Comparison of ENCODE assay signal across 11 cellular contexts in the genomic region with DNA sequence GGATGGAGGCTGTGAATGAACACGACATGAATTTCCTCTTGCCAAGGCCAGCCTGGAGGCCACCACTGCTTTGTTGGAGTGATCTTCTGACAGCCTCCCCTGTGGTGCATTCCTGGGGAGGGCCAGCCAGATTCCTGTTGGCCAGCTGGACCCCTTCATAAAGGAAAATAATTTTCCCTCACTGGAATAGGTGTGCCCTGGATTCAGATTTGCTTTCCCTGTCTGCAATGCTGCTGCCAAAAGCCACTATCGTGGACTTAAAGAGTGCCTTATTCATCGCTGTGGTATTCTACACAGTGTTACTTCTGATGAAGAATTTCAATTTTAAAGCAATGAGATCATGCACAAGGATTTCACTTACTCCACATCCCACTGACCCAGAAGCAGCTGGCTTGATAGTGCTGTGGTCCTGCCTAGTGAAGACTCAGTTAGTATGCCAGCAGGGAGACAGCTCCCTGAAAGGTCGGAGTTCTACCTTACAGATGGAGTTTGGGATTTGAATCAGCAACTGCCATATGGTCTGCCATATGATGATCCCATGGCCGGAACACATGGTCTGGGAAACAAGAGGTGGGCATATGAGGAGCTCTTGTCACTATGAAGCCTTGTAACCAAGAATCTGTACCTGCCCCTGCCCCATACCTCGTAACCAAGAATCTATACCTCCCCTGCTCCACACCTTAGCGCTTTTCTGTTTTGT.
DNase-seq lines count a peak whose midpoint lies in the region; ATAC-seq, FAIRE-seq and TF ChIP-seq lines count a peak whose summit lies in the region.
"Had no signal": no experiment of that assay in that cellular context is flagged by ENCODE, and none has a peak within 500 bp of the region (broad histone marks: within the 10 kb centered on the region; RNA-seq: fewer than 3 reads in every experiment).

No MANE protein-coding gene starts in this region.

- H3K27me3 ChIP-seq in SK-N-SH (ENCODE audit: insufficient read depth) (peaks cover 5% of the 10 kb centered on the region; the same call in 1 of the 2 replicates), spleen (replicated peaks in 1 of 7) (no peaks in the 10 kb centered on the region)
- H3K27me3 ChIP-seq: right lobe of liver had no signal

- no peaks in the 10 kb centered on the region for H3K9me3 ChIP-seq in SK-N-SH
- H3K9me3 ChIP-seq in spleen: no peaks in the 10 kb centered on the region
- H3K9me3 ChIP-seq: right lobe of liver had no signal

- peak; percentile 89 for FAIRE-seq in H54 (lab: Jason Lieb, UNC)

- H3K4me3 ChIP-seq in SK-N-SH (ENCODE audit: low read depth in 2 of 2, low read length in 1 of 2): no peak overlapping the region
- no peak overlapping the region for H3K4me3 ChIP-seq in spleen
- H3K4me3 ChIP-seq: right lobe of liver had no signal

- ATAC-seq in HG02852 (IDR thresholded peaks at IDR 0.05; ENCODE audit: unreplicated experiment): no peak

- intact Hi-C loops in spleen (cut with DNase I; ENCODE audit: low total_unique reads): no loop called here

- H3K4me2 ChIP-seq in SK-N-SH: peak overlapping the region; percentile 41; the same call in 1 of the 2 replicates

- H3K4me1 ChIP-seq in SK-N-SH (ENCODE audit: control insufficient read depth in 1 of 2, insufficient read depth in 2 of 2, low read depth in 1 of 2, low read length in 1 of 2) (peaks cover 0 to 11% of the 10 kb centered on the region in 2 experiments; a peak in 1 of 4 replicates), spleen (peaks cover 8 to 58% (median 34%) of the 10 kb centered on the region in 6 donors)
- H3K4me1 ChIP-seq: right lobe of liver had no signal

- DNase-seq in H54 (ENCODE audit: insufficient read length, low spot score) (peak; percentile 84), SK-N-SH (no peak), fibroblast of the conjunctiva (ENCODE audit: low read depth) (peak; percentile 54), spleen (no peak), HuH-7 (ENCODE audit: low spot score) (no peak), amygdala (lab: John Stamatoyannopoulos, UW) (no peak), NCI-H2081 treated with DMSO at 0.1 percent for 48 hours (lab: John Stamatoyannopoulos, UW) (no peak)
- DNase-seq: activated CD4-positive, alpha-beta T cell treated with anti-CD3 and anti-CD28 coated beads for 48 hours; foreskin melanocyte had no signal

- H3K9me2 ChIP-seq in SK-N-SH: no peaks in the 10 kb centered on the region

- H3K36me3 ChIP-seq in SK-N-SH (replicated peaks in 1 of 2; ENCODE audit: control insufficient read depth in 1 of 2, insufficient read depth in 2 of 2, low read length in 1 of 2) (no peaks in the 10 kb centered on the region), spleen (no peaks in the 10 kb centered on the region)
- H3K36me3 ChIP-seq: right lobe of liver had no signal

- H3K79me2 ChIP-seq in SK-N-SH (ENCODE audit: insufficient read depth): no peaks in the 10 kb centered on the region

- H4K20me1 ChIP-seq in SK-N-SH (ENCODE audit: insufficient read depth): no peaks in the 10 kb centered on the region

- no peak overlapping the region for H3K9ac ChIP-seq in SK-N-SH

- 36% methylated on average over 6 of the region's 7 CpGs for WGBS in SK-N-SH (ENCODE audit: low lambda C conversion rate)
- WGBS in spleen, 5 donors: 69 to 91% (median 81%) methylated on average over 6 to 7 of the region's 7 CpGs

- TF ChIP-seq POLR2A in H54 (IDR thresholded peaks at IDR 0.05; ENCODE audit: low read depth, low read length) (no peak), spleen (IDR thresholded peaks at IDR 0.05) (no peak)

- no peak overlapping the region for H3K27ac ChIP-seq in SK-N-SH (ENCODE audit: low read depth in 2 of 2, low read length in 1 of 2)
- H3K27ac ChIP-seq in spleen: peak overlapping the region in 6 of 8 donors; percentile 81 to 88 (median 85)
- H3K27ac ChIP-seq: right lobe of liver had no signal

- no peak overlapping the region for H2AFZ ChIP-seq in SK-N-SH (ENCODE audit: low read depth)

- TF ChIP-seq RAD21 in SK-N-SH (IDR thresholded peaks at IDR 0.05; ENCODE audit: low read length): no peak

- TF ChIP-seq CTCF in SK-N-SH (IDR thresholded peaks at IDR 0.05) (no peak), spleen (IDR thresholded peaks at IDR 0.05 in 8 of 11, conservative IDR thresholded peaks at IDR 0.05 in 3 of 11) (no peak)

- CTCF ChIA-PET in SK-N-SH (lab: Yijun Ruan, JAX): interaction anchor here (9.5 kb wide), 1 partner anchor 17 kb away, joined by 88 read pairs; no protein-coding TSS in a partner anchor

- H3F3A ChIP-seq in SK-N-SH (replicated peaks; ENCODE audit: insufficient read depth): no peaks in the 10 kb centered on the region

- TF ChIP-seq EP300 in SK-N-SH (IDR thresholded peaks at IDR 0.05; ENCODE audit: borderline replicate concordance in 1 of 2, low read depth in 1 of 2, low read length in 1 of 2): no peak; a peak in 1 of 4 replicates

- POLR2A ChIA-PET in SK-N-SH (lab: Yijun Ruan, JAX): no interaction called here

TF ChIP-seq in SK-N-SH, 30 proteins besides CTCF, POLR2A, EP300 and RAD21:
- TF ChIP-seq, protein P1, sequence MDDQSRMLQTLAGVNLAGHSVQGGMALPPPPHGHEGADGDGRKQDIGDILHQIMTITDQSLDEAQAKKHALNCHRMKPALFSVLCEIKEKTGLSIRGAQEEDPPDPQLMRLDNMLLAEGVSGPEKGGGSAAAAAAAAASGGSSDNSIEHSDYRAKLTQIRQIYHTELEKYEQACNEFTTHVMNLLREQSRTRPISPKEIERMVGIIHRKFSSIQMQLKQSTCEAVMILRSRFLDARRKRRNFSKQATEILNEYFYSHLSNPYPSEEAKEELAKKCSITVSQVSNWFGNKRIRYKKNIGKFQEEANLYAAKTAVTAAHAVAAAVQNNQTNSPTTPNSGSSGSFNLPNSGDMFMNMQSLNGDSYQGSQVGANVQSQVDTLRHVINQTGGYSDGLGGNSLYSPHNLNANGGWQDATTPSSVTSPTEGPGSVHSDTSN (IDR thresholded peaks at IDR 0.05): peak; percentile 9; the same call in 1 of the 2 replicates
- TF ChIP-seq TCF12 (IDR thresholded peaks at IDR 0.05): peak; percentile 42; the same call in 1 of the 2 replicates
- TF ChIP-seq TAF1 (IDR thresholded peaks at IDR 0.05; ENCODE audit: borderline replicate concordance, low read depth, low read length): no peak
- TF ChIP-seq FOSL2 (IDR thresholded peaks at IDR 0.05; ENCODE audit: borderline replicate concordance, low read depth): peak; percentile 47; the same call in 1 of the 2 replicates
- TF ChIP-seq JUND (IDR thresholded peaks at IDR 0.05): peak; percentile 35; the same call in 1 of the 2 replicates

Comparison
In these comparisons a context has a peak if more than half of its experiments do, and no peak if none do; other contexts are left out.
1. DNase-seq: peak in H54 (single experiment) and fibroblast of the conjunctiva (single experiment); none in SK-N-SH (single experiment), spleen (single experiment), HuH-7 (single experiment), amygdala (0 of 56) and NCI-H2081 treated with DMSO at 0.1 percent for 48 hours (single experiment).
2. H3K27ac ChIP-seq: peak in spleen (6 of 8); none in SK-N-SH (0 of 2).